In genomic region chr11:102592634-102593581, GRCh38 we compare ENCODE assay signal across 9 cellular contexts. TPM values are rescaled to one million over a fixed set of nuclear protein-coding genes. Genes with fewer than 3 reads are reported as not detected.
DNase-seq lines count a peak whose midpoint lies in the region; ATAC-seq, FAIRE-seq and TF ChIP-seq lines count a peak whose summit lies in the region.
"Had no signal": no experiment of that assay in that cellular context is flagged by ENCODE, and none has a peak within 500 bp of the region (broad histone marks: within the 10 kb centered on the region; RNA-seq: fewer than 3 reads in every experiment).

No MANE protein-coding gene starts in this region.

- H3K4me2 ChIP-seq in OCI-LY1 (ENCODE audit: low read length) (no peak overlapping the region), fibroblast of lung (ENCODE audit: extremely low read depth, insufficient read depth, low read length) (no peak overlapping the region)

- H3K9me3 ChIP-seq in OCI-LY1 (ENCODE audit: low read length) (no peaks in the 10 kb centered on the region), fibroblast of lung (ENCODE audit: control insufficient read depth, insufficient read depth, low read depth, low read length) (no peaks in the 10 kb centered on the region)
- H3K9me3 ChIP-seq: neutrophil had no signal

- TF ChIP-seq CTCF in OCI-LY1 (IDR thresholded peaks at IDR 0.05; ENCODE audit: low read length) (peak; percentile 64), fibroblast of lung (conservative IDR thresholded peaks at IDR 0.05 in 1 of 2, IDR thresholded peaks at IDR 0.05 in 1 of 2; ENCODE audit: low read depth in 1 of 2, low read length in 2 of 2) (peak; percentile 46 to 75)

- peak; percentile 90 for FAIRE-seq in GM12891 (lab: Jason Lieb, UNC)

- no peaks in the 10 kb centered on the region for H3K36me3 ChIP-seq in OCI-LY1 (ENCODE audit: insufficient read depth, low read length)
- H3K36me3 ChIP-seq in fibroblast of lung (ENCODE audit: control insufficient read depth, insufficient read depth, low read length) = no peaks in the 10 kb centered on the region
- H3K36me3 ChIP-seq: neutrophil had no signal

- H3K4me3 ChIP-seq in OCI-LY1 (ENCODE audit: low read depth, low read length, poor library complexity, severe bottlenecking) = no peak overlapping the region
- no peak overlapping the region for H3K4me3 ChIP-seq in fibroblast of lung (replicated peaks in 1 of 4; ENCODE audit: control extremely low read depth in 1 of 4, insufficient read depth in 1 of 4, low read depth in 3 of 4, low read length in 4 of 4)

- H3K4me1 ChIP-seq in OCI-LY1 (ENCODE audit: insufficient read depth, low read length, severe bottlenecking) (peaks cover 3% of the 10 kb centered on the region), fibroblast of lung (ENCODE audit: control insufficient read depth, extremely low read depth, insufficient read depth, low read length) (no peaks in the 10 kb centered on the region)

- in situ Hi-C loops in ACHN (cut with HindIII; ENCODE audit: low pct_ligation_motif_present, low pct_unique_long_range_greater_than_20kb, low sequenced_read_pairs) = no loop called here

- H3K79me2 ChIP-seq in OCI-LY1 (ENCODE audit: insufficient read depth, low read length) (no peaks in the 10 kb centered on the region), fibroblast of lung (ENCODE audit: control insufficient read depth, insufficient read depth, low read length) (no peaks in the 10 kb centered on the region)

- ATAC-seq in HG03460 (IDR thresholded peaks at IDR 0.05; ENCODE audit: unreplicated experiment) = no peak
- ATAC-seq in GM21423 (IDR thresholded peaks at IDR 0.05; ENCODE audit: unreplicated experiment) = no peak

- DNase-seq in ACHN (peak; percentile 45), GM12891 (ENCODE audit: insufficient read length, low spot score) (no peak), fibroblast of lung (ENCODE audit: low read depth in 2 of 2) (peak; percentile 26 to 33), COR-L47 (lab: John Stamatoyannopoulos, UW) (no peak), NCI-H1105 (lab: John Stamatoyannopoulos, UW) (no peak)

- H4K20me1 ChIP-seq in OCI-LY1 (ENCODE audit: insufficient read depth, low read length) = no peaks in the 10 kb centered on the region
- H4K20me1 ChIP-seq in fibroblast of lung (ENCODE audit: control insufficient read depth, extremely low read depth, insufficient read depth, low read length) = no peaks in the 10 kb centered on the region

- H3F3A ChIP-seq in OCI-LY1 (ENCODE audit: insufficient read depth, low read length) = no peaks in the 10 kb centered on the region

- H3K9ac ChIP-seq in OCI-LY1 (ENCODE audit: low read length) (no peak overlapping the region), fibroblast of lung (ENCODE audit: insufficient read depth, low read length) (no peak overlapping the region)

- no peaks in the 10 kb centered on the region for H3K9me2 ChIP-seq in OCI-LY1 (ENCODE audit: low read depth, low read length)

- no peaks in the 10 kb centered on the region for H3K27me3 ChIP-seq in OCI-LY1 (ENCODE audit: insufficient read depth, low read length)
- H3K27me3 ChIP-seq in fibroblast of lung (ENCODE audit: control insufficient read depth, insufficient read depth, low read length) = no peaks in the 10 kb centered on the region
- H3K27me3 ChIP-seq: neutrophil had no signal

- TF ChIP-seq POLR2A in GM12891 (IDR thresholded peaks at IDR 0.05; ENCODE audit: low read depth, low read length) = no peak

- H3K27ac ChIP-seq in OCI-LY1 (ENCODE audit: low read depth, low read length, poor library complexity, severe bottlenecking) (no peak overlapping the region), fibroblast of lung (ENCODE audit: insufficient read depth, low read length) (no peak overlapping the region)
- H3K27ac ChIP-seq: neutrophil had no signal

- H2AFZ ChIP-seq in OCI-LY1 (ENCODE audit: low read length) (no peak overlapping the region), fibroblast of lung (ENCODE audit: low read length) (no peak overlapping the region)

TF ChIP-seq in GM12891, 5 proteins besides CTCF, POLR2A, EP300 and RAD21:
- TF ChIP-seq TAF1 (IDR thresholded peaks at IDR 0.05; ENCODE audit: low read depth, low read length) (no peak), POLR2AphosphoS5 (IDR thresholded peaks at IDR 0.05; ENCODE audit: low read depth, low read length) (no peak), PAX5 (IDR thresholded peaks at IDR 0.05; ENCODE audit: insufficient read depth, low read length, severe bottlenecking) (no peak), POU2F2 (IDR thresholded peaks at IDR 0.05; ENCODE audit: low read depth, low read length) (no peak), SPI1 (IDR thresholded peaks at IDR 0.05; ENCODE audit: low read depth, low read length) (no peak)

RNA-seq across cellular contexts. Expression of gene MMP20, which starts 32.2 kb away (rescaled TPM):
- polyA plus RNA-seq in GM12891 (2012; ENCODE audit: low read depth, missing spikeins) = not detected
- not detected in 2 replicates for total RNA-seq in fibroblast of lung
- polyA plus RNA-seq in fibroblast of lung = not detected in 2 replicates
- not detected in 2 replicates for polyA plus RNA-seq in fibroblast of lung (2012)
- not detected in 2 replicates for polyA minus RNA-seq in fibroblast of lung (ENCODE audit: low replicate concordance)

Comparison
In these comparisons a context has a peak if more than half of its experiments do, and no peak if none do; other contexts are left out.
1. DNase-seq: peak in ACHN (single experiment) and fibroblast of lung (2 of 2); none in GM12891 (single experiment), COR-L47 (single experiment) and NCI-H1105 (single experiment).